ENCODE assay signal across 27 cellular contexts in genomic region chr5:126103872-126104271, GRCh38.
"Had no signal": no experiment of that assay in that cellular context is flagged by ENCODE, and none has a peak within 500 bp of the region (broad histone marks: within the 10 kb centered on the region; RNA-seq: fewer than 3 reads in every experiment).

No MANE protein-coding gene starts in this region.

- H3K9me3 Mint-ChIP-seq: activated naive CD4-positive, alpha-beta T cell treated with anti-CD3 and anti-CD28 coated beads, Interleukin-2, amount 50 U/mL, for 24 hours; WTC11 had no signal

- H3K4me3 Mint-ChIP-seq: activated CD8-positive, alpha-beta T cell treated with anti-CD3 and anti-CD28 coated beads, Interleukin-2, amount 10 ng/mL, durations not matched to agents 7 days and 5 days; activated naive CD4-positive, alpha-beta T cell treated with anti-CD3 and anti-CD28 coated beads, Interleukin-2, amount 50 U/mL, for 24 hours; central memory CD8-positive, alpha-beta T cell; T-helper 2 cell treated with Interferon-gamma antibody and Interleukin-4, amounts not matched to agents 5 μg/mL and 100 μg/mL, for 36 hours; WTC11 had no signal

- ATAC-seq: activated CD8-positive, alpha-beta T cell treated with anti-CD3 and anti-CD28 coated beads, Interleukin-2, amount 10 ng/mL, durations not matched to agents 7 days and 5 days; body of pancreas; SK-N-SH treated with all-trans-retinoic acid at 6 μM for 48 hours; WTC11 had no signal

- DNase-seq: activated CD4-positive, alpha-beta T cell treated with anti-CD3 and anti-CD28 coated beads for 48 hours; activated CD4-positive, alpha-beta T cell treated with anti-CD3 and anti-CD28 coated beads, Interleukin-2, amount 50 U/mL, for 4 hours; activated CD4-positive, CD25-positive, alpha-beta regulatory T cell treated with anti-CD3 and anti-CD28 coated beads, Interleukin-2, amount 50 U/mL, for 72 hours; activated CD8-positive, alpha-beta memory T cell treated with anti-CD3 and anti-CD28 coated beads, Interleukin-2, amount 50 U/mL, for 48 hours; activated CD8-positive, alpha-beta T cell treated with anti-CD3 and anti-CD28 coated beads, Interleukin-2, amount 10 ng/mL, durations not matched to agents 7 days and 5 days; activated effector memory CD4-positive, alpha-beta T cell treated with Interleukin-2 at 50 U/mL for 16 hours; activated naive CD4-positive, alpha-beta T cell; activated T-cell treated with anti-CD3 and anti-CD28 coated beads, Interleukin-2, amount 50 U/mL, for 1 hour; amniotic stem cell; body of pancreas; MG63; NCI-H1105 treated with DMSO at 0.1 percent for 48 hours; NCI-H1436 treated with DMSO at 0.1 percent for 48 hours; NCI-H187; NCI-H2081; NCI-H510A treated with DMSO at 0.1 percent for 48 hours; NCI-H69; Peyer's patch; SHP77; SW 1271 had no signal

- H3K36me3 Mint-ChIP-seq: activated naive CD4-positive, alpha-beta T cell treated with anti-CD3 and anti-CD28 coated beads, Interleukin-2, amount 50 U/mL, for 24 hours; WTC11 had no signal

- H3K27ac Mint-ChIP-seq: activated CD8-positive, alpha-beta T cell treated with anti-CD3 and anti-CD28 coated beads, Interleukin-2, amount 10 ng/mL, durations not matched to agents 7 days and 5 days; activated naive CD4-positive, alpha-beta T cell treated with anti-CD3 and anti-CD28 coated beads, Interleukin-2, amount 50 U/mL, for 24 hours; T-helper 2 cell treated with Interferon-gamma antibody and Interleukin-4, amounts not matched to agents 5 μg/mL and 100 μg/mL, for 36 hours; WTC11 had no signal

- H3K27me3 Mint-ChIP-seq: activated naive CD4-positive, alpha-beta T cell treated with anti-CD3 and anti-CD28 coated beads, Interleukin-2, amount 50 U/mL, for 24 hours; central memory CD8-positive, alpha-beta T cell had no signal

- H3K36me3 ChIP-seq: ascending aorta, MG63, Peyer's patch, SJSA1 had no signal

- H3K4me1 Mint-ChIP-seq: activated naive CD4-positive, alpha-beta T cell treated with anti-CD3 and anti-CD28 coated beads, Interleukin-2, amount 50 U/mL, for 24 hours; central memory CD8-positive, alpha-beta T cell had no signal

- H3K27ac ChIP-seq: ascending aorta, body of pancreas, Peyer's patch, SJSA1 had no signal

- H3K27me3 ChIP-seq: ascending aorta, body of pancreas, MG63, Peyer's patch, SJSA1 had no signal

- H3K4me3 ChIP-seq: ascending aorta, body of pancreas, MG63, Peyer's patch, SJSA1 had no signal

- H3K4me1 ChIP-seq: ascending aorta, body of pancreas, Peyer's patch had no signal
